ENCODE assay signal across 8 cellular contexts in the genomic region with DNA sequence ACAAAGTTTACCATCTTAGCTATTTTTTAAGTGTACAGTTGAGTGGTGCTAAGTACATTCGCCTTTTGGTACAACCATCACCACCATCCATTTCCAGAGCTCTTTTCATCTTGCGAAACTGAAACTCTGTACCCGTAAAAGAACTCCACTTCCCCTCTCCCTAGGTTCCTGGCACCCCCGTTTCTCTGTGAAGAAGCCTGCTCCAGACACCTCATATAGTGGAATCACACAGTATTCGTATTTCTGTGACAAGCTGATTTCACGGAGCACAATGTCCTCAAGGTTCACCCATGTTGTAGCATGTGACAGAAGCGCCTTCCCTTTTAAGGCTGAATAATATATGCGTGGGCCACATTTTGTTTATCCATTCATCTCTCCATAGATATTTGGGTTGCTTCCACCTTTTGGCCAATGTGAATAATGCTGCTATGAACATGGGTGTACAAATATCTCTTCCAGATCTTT. TPM values are rescaled to one million over a fixed set of nuclear protein-coding genes. Genes with fewer than 3 reads are reported as not detected.
A peak's percentile ranks its signal among the peaks of the same experiment; 100 is the strongest.
DNase-seq lines count a peak whose midpoint lies in the region; ATAC-seq and TF ChIP-seq lines count a peak whose summit lies in the region.

No MANE protein-coding gene starts in this region.

- no peak for ATAC-seq in foreskin keratinocyte
- no peak for ATAC-seq in GM21423 (IDR thresholded peaks at IDR 0.05; ENCODE audit: unreplicated experiment)
- ATAC-seq in omental fat pad (ENCODE audit: low FRiP score), result no peak

- no peaks in the 10 kb centered on the region for H3K36me3 ChIP-seq in SJCRH30

- H3K27me3 ChIP-seq in SJCRH30, result no peaks in the 10 kb centered on the region
- H3K27me3 ChIP-seq in foreskin keratinocyte, result no peaks in the 10 kb centered on the region

- H3K4me3 ChIP-seq in SJCRH30, result peak overlapping the region; percentile 42

- DNase-seq in NCI-H2227 treated with DMSO at 0.1 percent for 48 hours (lab: John Stamatoyannopoulos, UW), result peak; percentile 32
- DNase-seq in NCI-H2227 (lab: John Stamatoyannopoulos, UW; ENCODE audit: unreplicated experiment), result no peak
- DNase-seq in SJCRH30, result peak in 1 of 2 experiments; percentile 51
- DNase-seq in foreskin keratinocyte, result no peak
- peak; percentile 12 for DNase-seq in stimulated activated CD8-positive, alpha-beta memory T cell treated with anti-CD3 and anti-CD28 coated beads, Interleukin-4, amount 100 ng/mL, for 48 hours
- DNase-seq in omental fat pad (ENCODE audit: low spot score), result no peak
- no peak for DNase-seq in NCI-H1417 (lab: John Stamatoyannopoulos, UW)

- no peaks in the 10 kb centered on the region for H3K9me3 ChIP-seq in SJCRH30 (replicated peaks)

- H3K4me1 ChIP-seq in SJCRH30, result peaks cover 14% of the 10 kb centered on the region
- H3K4me1 ChIP-seq in foreskin keratinocyte, result peaks cover 20% of the 10 kb centered on the region

- peak overlapping the region; percentile 76 for H3K27ac ChIP-seq in SJCRH30
- H3K27ac ChIP-seq in foreskin keratinocyte, result peak overlapping the region; percentile 67

- peak; percentile 47 for TF ChIP-seq CTCF in foreskin keratinocyte (conservative IDR thresholded peaks at IDR 0.05)
- no peak for TF ChIP-seq CTCF in omental fat pad (IDR thresholded peaks at IDR 0.05)

RNA-seq across cellular contexts. Expression of a gene that starts 54.2 kb away (rescaled TPM):
- 3.9 and 4.7 TPM in 2 replicates for total RNA-seq in SJCRH30 (2014; rRNA removed; shearing (Covaris generic))
- total RNA-seq in foreskin keratinocyte (4.5 and 6.4 TPM in 2 replicates), omental fat pad (10 to 100 TPM in 2 of 4 donors, 1 to 10 TPM in 2; 5.4 to 15.9 (median 12.6) TPM)
- polyA plus RNA-seq in foreskin keratinocyte, result 4.8 and 7.1 TPM in 2 replicates

Comparison
In these comparisons a context has a peak if more than half of its experiments do, and no peak if none do; other contexts are left out.
1. DNase-seq: peak in NCI-H2227 treated with DMSO at 0.1 percent for 48 hours (single experiment) and stimulated activated CD8-positive, alpha-beta memory T cell treated with anti-CD3 and anti-CD28 coated beads, Interleukin-4, amount 100 ng/mL, for 48 hours (single experiment); none in NCI-H2227 (single experiment), foreskin keratinocyte (0 of 2), omental fat pad (single experiment) and NCI-H1417 (0 of 3).